ENCODE assay signal across 9 cellular contexts in genomic region chr1:152459596-152460528, GRCh38. TPM values are rescaled to one million over a fixed set of nuclear protein-coding genes. Genes with fewer than 3 reads are reported as not detected.
A peak's percentile ranks its signal among the peaks of the same experiment; 100 is the strongest.
DNase-seq lines count a peak whose midpoint lies in the region; ATAC-seq and TF ChIP-seq lines count a peak whose summit lies in the region.
"Had no signal": no experiment of that assay in that cellular context is flagged by ENCODE, and none has a peak within 500 bp of the region (broad histone marks: within the 10 kb centered on the region; RNA-seq: fewer than 3 reads in every experiment).

No MANE protein-coding gene starts in this region.

- peak overlapping the region; percentile 71 for H2AFZ ChIP-seq in ACC112 (ENCODE audit: low read length, unreplicated experiment)

- peaks cover 20% of the 10 kb centered on the region for H3K27me3 ChIP-seq in ACC112 (ENCODE audit: insufficient read depth, low read length)

- H3K79me2 ChIP-seq in ACC112 (ENCODE audit: control insufficient read depth, insufficient read depth, low read length, unreplicated experiment) = no peaks in the 10 kb centered on the region

- peak; percentile 90 for ATAC-seq in HG02678 (IDR thresholded peaks at IDR 0.05; ENCODE audit: unreplicated experiment)

- DNase-seq in NCI-H1930 (lab: John Stamatoyannopoulos, UW) = peak; percentile 5 to 33
- DNase-seq in activated CD4-positive, alpha-beta T cell treated with anti-CD3 and anti-CD28 coated beads for 48 hours = peak; percentile 85
- peak; percentile 23 to 71 for DNase-seq in dermis microvascular lymphatic vessel endothelial cell (ENCODE audit: low read depth in 2 of 2)
- DNase-seq in mucosa of gallbladder (ENCODE audit: low spot score) = peak; percentile 64
- DNase-seq in stimulated activated CD8-positive, alpha-beta memory T cell treated with anti-CD3 and anti-CD28 coated beads, Interleukin-7, amount 100 ng/mL, for 1 hour (ENCODE audit: low read depth in 2 of 2) = peak; percentile 46 to 61

- H3K4me3 ChIP-seq in ACC112 (ENCODE audit: low read depth, low read length) = peak overlapping the region; percentile 50
- H3K4me3 ChIP-seq: SK-N-MC had no signal

- TF ChIP-seq CTCF in GM12872 (IDR thresholded peaks at IDR 0.05; ENCODE audit: insufficient read depth, low read depth, low read length) = peak; percentile 90

- H3K36me3 ChIP-seq in ACC112 (ENCODE audit: insufficient read depth, low read length) = no peaks in the 10 kb centered on the region

- H3K4me1 ChIP-seq in ACC112 (ENCODE audit: control insufficient read depth, insufficient read depth, low read length, unreplicated experiment) = peaks cover 5% of the 10 kb centered on the region

- H3K27ac ChIP-seq in ACC112 (ENCODE audit: low read depth, low read length) = no peak overlapping the region
- H3K27ac ChIP-seq: SK-N-MC had no signal

RNA-seq across cellular contexts. Expression of gene CRNN, which starts 45.8 kb away (rescaled TPM):
- total RNA-seq in dermis microvascular lymphatic vessel endothelial cell = not detected in 2 replicates
- not detected for total RNA-seq in mucosa of gallbladder

RNA-seq across cellular contexts. Expression of gene LCE5A, which starts 50.7 kb away (rescaled TPM):
- not detected in 2 replicates for total RNA-seq in dermis microvascular lymphatic vessel endothelial cell
- not detected for total RNA-seq in mucosa of gallbladder

RNA-seq across cellular contexts. Expression of gene CRCT1, which starts 54.4 kb away (rescaled TPM):
- total RNA-seq in dermis microvascular lymphatic vessel endothelial cell (not detected in 2 replicates), mucosa of gallbladder (not detected)

Comparison
In these comparisons a context has a peak if more than half of its experiments do, and no peak if none do; other contexts are left out.
1. DNase-seq: peak in every context shown above with its lines; median percentile 85 in activated CD4-positive, alpha-beta T cell treated with anti-CD3 and anti-CD28 coated beads for 48 hours; 64 in mucosa of gallbladder; 54 in stimulated activated CD8-positive, alpha-beta memory T cell treated with anti-CD3 and anti-CD28 coated beads, Interleukin-7, amount 100 ng/mL, for 1 hour; 47 in dermis microvascular lymphatic vessel endothelial cell; 19 in NCI-H1930.